In genomic region chr14:74493343-74494261, GRCh38 we compare ENCODE assay signal across 8 cellular contexts. TPM values are rescaled to one million over a fixed set of nuclear protein-coding genes. Genes with fewer than 3 reads are reported as not detected.
DNase-seq lines count a peak whose midpoint lies in the region; ATAC-seq and TF ChIP-seq lines count a peak whose summit lies in the region.

Gene ISCA2 (plus strand): TSS chr14:74493765. CDS start chr14:74493775, 10 bp downstream.

- H3K9me3 ChIP-seq in osteoblast (ENCODE audit: low read depth, low read length) (no peaks in the 10 kb centered on the region), thoracic aorta (no peaks in the 10 kb centered on the region)

- no peaks in the 10 kb centered on the region for H3K27me3 ChIP-seq in osteoblast (ENCODE audit: insufficient read depth, low read length)
- H3K27me3 ChIP-seq in thoracic aorta (replicated peaks; ENCODE audit: insufficient read depth) = no peaks in the 10 kb centered on the region

- H3K4me1 ChIP-seq in osteoblast (ENCODE audit: insufficient read depth, low read length) = peaks cover 36% of the 10 kb centered on the region
- peaks cover 22 to 47% of the 10 kb centered on the region in 2 donors for H3K4me1 ChIP-seq in thoracic aorta (ENCODE audit: control insufficient read depth in 1 of 2, low read depth in 2 of 2)

- no peaks in the 10 kb centered on the region for H4K20me1 ChIP-seq in osteoblast (ENCODE audit: insufficient read depth, low read length)

- H3K36me3 Mint-ChIP-seq in activated naive CD4-positive, alpha-beta T cell treated with anti-CD3 and anti-CD28 coated beads, Interleukin-2, amount 50 U/mL, for 72 hours = peaks cover 4 to 5% of the 10 kb centered on the region in 2 donors

- DNase-seq in NCI-H1092 treated with DMSO at 0.1 percent for 48 hours (lab: John Stamatoyannopoulos, UW) (peak; percentile 99), SKM-1 (lab: John Stamatoyannopoulos, UW; ENCODE audit: unreplicated experiment) (peak; percentile 76), glomerular visceral epithelial cell (ENCODE audit: extremely low spot score) (peak; percentile 100), osteoblast (ENCODE audit: insufficient read length, low spot score, missing footprints) (peak; percentile 98), thoracic aorta (ENCODE audit: low spot score) (peak; percentile 97)
- DNase-seq in activated naive CD4-positive, alpha-beta T cell treated with anti-CD3 and anti-CD28 coated beads, Interleukin-2, amount 50 U/mL, for 72 hours (ENCODE audit: low spot score in 2 of 2) = peak; percentile 99

- H3K79me2 ChIP-seq in osteoblast (ENCODE audit: insufficient read depth, low read length) = peaks cover 42% of the 10 kb centered on the region

- peak within 1 kb of the TSS; percentile 75 for H3K27ac ChIP-seq in osteoblast (ENCODE audit: low read depth, low read length)
- H3K27ac ChIP-seq in thoracic aorta = peak within 1 kb of the TSS; percentile 91 to 93

- H3K4me3 ChIP-seq in GM08714 (ENCODE audit: low read length) (peak within 1 kb of the TSS; percentile 86), osteoblast (ENCODE audit: insufficient read depth, low read length) (peak within 1 kb of the TSS; percentile 88), thoracic aorta (peak within 1 kb of the TSS; percentile 90)

- peaks cover 5% of the 10 kb centered on the region for H3K36me3 ChIP-seq in osteoblast (ENCODE audit: insufficient read depth, low read length)
- H3K36me3 ChIP-seq in thoracic aorta = no peaks in the 10 kb centered on the region

- H3K9me3 Mint-ChIP-seq in activated naive CD4-positive, alpha-beta T cell treated with anti-CD3 and anti-CD28 coated beads, Interleukin-2, amount 50 U/mL, for 72 hours = no peaks in the 10 kb centered on the region

- peak; percentile 92 for ATAC-seq in HG02610 (IDR thresholded peaks at IDR 0.05; ENCODE audit: unreplicated experiment)
- ATAC-seq in activated naive CD4-positive, alpha-beta T cell treated with anti-CD3 and anti-CD28 coated beads, Interleukin-2, amount 50 U/mL, for 72 hours = peak; percentile 94
- ATAC-seq in thoracic aorta (ENCODE audit: insufficient number of reproducible peaks, low FRiP score, low read depth) = peak; percentile 98

- peak within 1 kb of the TSS; percentile 100 for H3K4me2 ChIP-seq in osteoblast (ENCODE audit: insufficient read depth, low read length)

- no peak for TF ChIP-seq CTCF in osteoblast (IDR thresholded peaks at IDR 0.05; ENCODE audit: extremely low read depth, low read depth, low read length)
- TF ChIP-seq CTCF in thoracic aorta (IDR thresholded peaks at IDR 0.05) = no peak

- peak within 1 kb of the TSS; percentile 92 for H2AFZ ChIP-seq in osteoblast (ENCODE audit: low read length)

- peak within 1 kb of the TSS in 1 of 2 donors; percentile 95 for H3K27ac Mint-ChIP-seq in activated naive CD4-positive, alpha-beta T cell treated with anti-CD3 and anti-CD28 coated beads, Interleukin-2, amount 50 U/mL, for 72 hours

RNA-seq across cellular contexts. Expression of gene ISCA2, which starts in this region (rescaled TPM):
- total RNA-seq in activated naive CD4-positive, alpha-beta T cell treated with anti-CD3 and anti-CD28 coated beads, Interleukin-2, amount 50 U/mL, for 72 hours = 10 to 100 TPM; 30.7 to 34.5 TPM
- total RNA-seq in osteoblast (8.7 and 18.6 TPM in 2 replicates), thoracic aorta (10 to 100 TPM in 1 of 2 donors, 1 to 10 TPM in 1; 6.5 to 22.2 TPM)

Comparison
In these comparisons a context has a peak if more than half of its experiments do, and no peak if none do; other contexts are left out.
1. Peak in every context shown above with its lines: DNase-seq, ATAC-seq, H3K4me3 ChIP-seq and H3K27ac ChIP-seq.